Comparison of ENCODE assay signal across 8 cellular contexts in the genomic region with DNA sequence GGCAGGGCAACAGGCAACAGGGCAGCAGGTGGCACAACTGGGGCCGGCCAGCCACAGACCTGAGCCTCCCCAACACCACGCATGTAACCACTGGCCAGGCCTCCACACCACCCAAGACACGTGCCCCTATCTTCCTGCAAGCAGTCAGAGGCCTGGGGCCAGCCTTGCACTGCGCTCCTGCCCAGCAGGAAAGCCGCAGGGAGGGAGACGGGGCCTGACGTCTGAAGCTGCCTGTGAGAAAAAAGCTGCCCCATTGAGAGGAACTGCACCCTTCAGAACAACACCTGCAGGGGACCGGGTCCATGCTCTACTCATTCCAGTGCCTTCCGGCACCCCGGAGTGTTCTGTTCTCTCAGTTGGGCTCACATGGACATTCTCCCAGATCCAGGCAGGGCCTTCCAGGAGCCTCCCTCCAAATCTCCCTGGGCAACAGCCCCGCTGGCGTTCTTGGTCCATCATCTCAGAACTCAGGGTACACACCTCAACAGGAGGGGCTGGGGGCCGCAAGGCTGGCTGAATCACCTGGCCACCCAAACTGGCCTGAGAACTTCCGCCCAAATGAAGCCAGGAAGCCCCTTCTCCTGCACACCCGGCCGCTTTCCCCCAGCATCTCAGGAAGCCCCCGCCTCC.
DNase-seq lines count a peak whose midpoint lies in the region; ATAC-seq and TF ChIP-seq lines count a peak whose summit lies in the region.
"Not testable (repeated sequence)": the region's sequence is repeated elsewhere in the genome, so short reads cannot be mapped to it uniquely, and the experiment has no call there.

No MANE protein-coding gene starts in this region.

- POLR2A ChIA-PET in CD4-positive, alpha-beta T cell (lab: Charles Lee); naive thymus-derived CD4-positive, alpha-beta T cell (lab: Charles Lee): not testable (repeated sequence)

- DNase-seq in CD4-positive, alpha-beta T cell, result peak in 5 of 10 experiments; percentile 6 to 36 (median 11)
- DNase-seq in T-helper 17 cell (peak in 2 of 3 donors; percentile 3 to 20), immature natural killer cell (peak; percentile 52 to 60 (median 52))
- DNase-seq in activated T-cell treated with anti-CD3 and anti-CD28 coated beads, Interleukin-2, amount 50 U/mL, for 72 hours; central memory CD8-positive, alpha-beta T cell (ENCODE audit: low spot score in 2 of 2): not testable (repeated sequence)
- peak in 4 of 9 donors; percentile 13 to 35 (median 33) for DNase-seq in naive thymus-derived CD4-positive, alpha-beta T cell
- peak; percentile 22 for DNase-seq in stimulated activated naive CD8-positive, alpha-beta T cell treated with anti-CD3 and anti-CD28 coated beads, Interleukin-15, Interleukin-2, amounts not matched to agents 100 U/mL and 50 U/mL, for 24 hours

- H3K4me1 ChIP-seq in naive thymus-derived CD4-positive, alpha-beta T cell (ENCODE audit: control insufficient read depth in 2 of 2, insufficient read depth in 2 of 2, low read length in 2 of 2), result not testable (repeated sequence)

- H3K9me3 Mint-ChIP-seq in CD4-positive, alpha-beta T cell; IgD-negative memory B cell; activated T-cell treated with anti-CD3 and anti-CD28 coated beads, Interleukin-2, amount 50 U/mL, for 72 hours; central memory CD8-positive, alpha-beta T cell; immature natural killer cell; naive thymus-derived CD4-positive, alpha-beta T cell: not testable (repeated sequence)

- not testable (repeated sequence) for H3K4me1 Mint-ChIP-seq in CD4-positive, alpha-beta T cell (ENCODE audit: low read depth); IgD-negative memory B cell; T-helper 17 cell; activated T-cell treated with anti-CD3 and anti-CD28 coated beads, Interleukin-2, amount 50 U/mL, for 72 hours (ENCODE audit: low read depth); central memory CD8-positive, alpha-beta T cell; immature natural killer cell; naive thymus-derived CD4-positive, alpha-beta T cell

- intact Hi-C loops in CD4-positive, alpha-beta T cell (cut with DNase I, micrococcal nuclease); naive thymus-derived CD4-positive, alpha-beta T cell (cut with micrococcal nuclease): not testable (repeated sequence)

- H3K27me3 Mint-ChIP-seq in CD4-positive, alpha-beta T cell; IgD-negative memory B cell; T-helper 17 cell; activated T-cell treated with anti-CD3 and anti-CD28 coated beads, Interleukin-2, amount 50 U/mL, for 72 hours (ENCODE audit: low read depth); central memory CD8-positive, alpha-beta T cell; immature natural killer cell (ENCODE audit: low read depth in 3 of 3); naive thymus-derived CD4-positive, alpha-beta T cell: not testable (repeated sequence)

- H3K27ac Mint-ChIP-seq in CD4-positive, alpha-beta T cell; T-helper 17 cell; activated T-cell treated with anti-CD3 and anti-CD28 coated beads, Interleukin-2, amount 50 U/mL, for 72 hours; central memory CD8-positive, alpha-beta T cell (ENCODE audit: low read depth): not testable (repeated sequence)
- peak overlapping the region; percentile 53 to 90 (median 74) for H3K27ac Mint-ChIP-seq in IgD-negative memory B cell
- H3K27ac Mint-ChIP-seq in immature natural killer cell, result peak overlapping the region in 2 of 6 donors; percentile 57 to 82
- peak overlapping the region in 3 of 9 donors; percentile 43 to 70 (median 65) for H3K27ac Mint-ChIP-seq in naive thymus-derived CD4-positive, alpha-beta T cell

- not testable (repeated sequence) for H3K36me3 Mint-ChIP-seq in CD4-positive, alpha-beta T cell (ENCODE audit: low read depth); IgD-negative memory B cell; T-helper 17 cell (ENCODE audit: low read depth); activated T-cell treated with anti-CD3 and anti-CD28 coated beads, Interleukin-2, amount 50 U/mL, for 72 hours (ENCODE audit: insufficient read depth in 2 of 2); central memory CD8-positive, alpha-beta T cell (ENCODE audit: insufficient read depth); immature natural killer cell; naive thymus-derived CD4-positive, alpha-beta T cell

- not testable (repeated sequence) for H3K4me3 ChIP-seq in naive thymus-derived CD4-positive, alpha-beta T cell (ENCODE audit: low read length)

- H3K27me3 ChIP-seq in CD4-positive, alpha-beta T cell (ENCODE audit: control insufficient read depth, insufficient read depth, low read length); naive thymus-derived CD4-positive, alpha-beta T cell (ENCODE audit: control insufficient read depth in 2 of 2, insufficient read depth in 2 of 2, low read length in 2 of 2): not testable (repeated sequence)

- H3K36me3 ChIP-seq in naive thymus-derived CD4-positive, alpha-beta T cell (ENCODE audit: control insufficient read depth in 2 of 3, insufficient read depth in 3 of 3, low read length in 3 of 3), result not testable (repeated sequence)

- CTCF ChIA-PET in CD4-positive, alpha-beta T cell (lab: Charles Lee); naive thymus-derived CD4-positive, alpha-beta T cell (lab: Charles Lee): not testable (repeated sequence)

- TF ChIP-seq CTCF in CD4-positive, alpha-beta T cell (IDR thresholded peaks at IDR 0.05), result not testable (repeated sequence)

- peak; percentile 13 for ATAC-seq in CD4-positive, alpha-beta T cell (ENCODE audit: poor library complexity)
- ATAC-seq in T-helper 17 cell, result peak; percentile 18
- peak; percentile 1 to 12 for ATAC-seq in activated T-cell treated with anti-CD3 and anti-CD28 coated beads, Interleukin-2, amount 50 U/mL, for 72 hours (replicated peaks in 1 of 2)
- peak; percentile 22 for ATAC-seq in central memory CD8-positive, alpha-beta T cell (replicated peaks; ENCODE audit: extremely low read depth, poor library complexity, severe bottlenecking)
- ATAC-seq in naive thymus-derived CD4-positive, alpha-beta T cell; stimulated activated naive CD8-positive, alpha-beta T cell treated with anti-CD3 and anti-CD28 coated beads, Interleukin-15, Interleukin-2, amounts not matched to agents 100 U/mL and 50 U/mL, for 24 hours: not testable (repeated sequence)

- H3K4me3 Mint-ChIP-seq in CD4-positive, alpha-beta T cell; T-helper 17 cell; activated T-cell treated with anti-CD3 and anti-CD28 coated beads, Interleukin-2, amount 50 U/mL, for 72 hours; central memory CD8-positive, alpha-beta T cell: not testable (repeated sequence)
- peak overlapping the region in 1 of 4 donors; percentile 54 for H3K4me3 Mint-ChIP-seq in IgD-negative memory B cell
- peak overlapping the region in 2 of 5 donors; percentile 32 to 48 for H3K4me3 Mint-ChIP-seq in immature natural killer cell
- peak overlapping the region in 3 of 10 donors; percentile 21 to 55 (median 33) for H3K4me3 Mint-ChIP-seq in naive thymus-derived CD4-positive, alpha-beta T cell

- not testable (repeated sequence) for H3K27ac ChIP-seq in CD4-positive, alpha-beta T cell (ENCODE audit: low read depth, low read length)
- peak overlapping the region; percentile 48 for H3K27ac ChIP-seq in naive thymus-derived CD4-positive, alpha-beta T cell (ENCODE audit: low read depth, low read length)

- not testable (repeated sequence) for H3K9me3 ChIP-seq in CD4-positive, alpha-beta T cell (ENCODE audit: control insufficient read depth, low read length); T-helper 17 cell (ENCODE audit: control insufficient read depth, low read length, poor library complexity, severe bottlenecking); naive thymus-derived CD4-positive, alpha-beta T cell (ENCODE audit: control insufficient read depth in 2 of 3, low read length in 3 of 3)
